ENCODE assay signal across 24 cellular contexts in the genomic region with DNA sequence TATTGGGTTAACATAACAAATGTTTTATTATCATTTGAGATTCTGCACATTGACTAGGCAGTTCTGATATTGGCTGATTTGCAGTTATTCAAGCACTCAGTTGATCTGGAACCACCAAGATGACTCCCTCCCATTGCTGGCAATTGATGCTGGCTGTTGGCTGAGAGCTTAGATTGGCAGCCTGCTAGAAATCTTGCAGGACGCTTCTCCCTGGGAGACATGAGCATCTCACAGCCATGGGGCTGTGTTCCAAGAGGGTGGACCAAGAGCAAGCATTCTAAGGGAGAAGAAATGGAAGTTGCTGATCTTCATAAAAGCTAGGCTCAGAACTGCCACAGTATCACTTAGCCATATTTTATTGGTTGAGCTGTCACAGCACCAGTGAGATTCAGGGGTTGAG.
DNase-seq lines count a peak whose midpoint lies in the region; ATAC-seq, FAIRE-seq and TF ChIP-seq lines count a peak whose summit lies in the region.
"Had no signal": no experiment of that assay in that cellular context is flagged by ENCODE, and none has a peak within 500 bp of the region (broad histone marks: within the 10 kb centered on the region; RNA-seq: fewer than 3 reads in every experiment).

No MANE protein-coding gene starts in this region.

- H3K79me2 ChIP-seq in H1 (ENCODE audit: control insufficient read depth in 1 of 2, insufficient read depth in 2 of 2, low read length in 2 of 2), result no peaks in the 10 kb centered on the region

- no peak overlapping the region for H2BK5ac ChIP-seq in H1 (ENCODE audit: low read depth, low read length)

- H2AFZ ChIP-seq in H1 (ENCODE audit: low read length), result no peak overlapping the region
- H2AFZ ChIP-seq: GM23338 had no signal

- peaks cover 1% of the 10 kb centered on the region for H3K9me3 Mint-ChIP-seq in activated CD8-positive, alpha-beta T cell treated with anti-CD3 and anti-CD28 coated beads for 36 hours
- H3K9me3 Mint-ChIP-seq: GM23338 had no signal

- no peak overlapping the region for H3K27ac ChIP-seq in H1 (ENCODE audit: low read depth, low read length)
- no peak overlapping the region for H3K27ac ChIP-seq in aorta (ENCODE audit: low read depth in 1 of 2, low read length in 2 of 2)
- H3K27ac ChIP-seq: RWPE1 had no signal

- no peak for TF ChIP-seq POLR2A in H1 (IDR thresholded peaks at IDR 0.05; ENCODE audit: control extremely low read depth in 1 of 2, low read depth in 2 of 2, low read length in 2 of 2)

- no peak overlapping the region for H4K5ac ChIP-seq in H1 (ENCODE audit: insufficient read length, low read depth, low read length)

- no peaks in the 10 kb centered on the region for H3K27me3 Mint-ChIP-seq in activated CD8-positive, alpha-beta T cell treated with anti-CD3 and anti-CD28 coated beads for 36 hours
- H3K27me3 Mint-ChIP-seq: B cell had no signal

- no peak overlapping the region for H3K18ac ChIP-seq in H1 (ENCODE audit: extremely low read depth, low read length)

- H2BK12ac ChIP-seq in H1 (ENCODE audit: low read depth, low read length), result peak overlapping the region; percentile 11; the same call in 1 of the 2 replicates

- H3K56ac ChIP-seq in H1 (replicated peaks; ENCODE audit: insufficient read length, low read depth, low read length), result no peak overlapping the region

- FAIRE-seq in H1 (lab: Jason Lieb, UNC), result no peak
- FAIRE-seq: A204.1, GM18507, HTR-8/SVneo had no signal

- no peak overlapping the region for H2BK15ac ChIP-seq in H1 (ENCODE audit: low read length)

- no peak for TF ChIP-seq RAD21 in H1 (IDR thresholded peaks at IDR 0.05 in 1 of 2, conservative IDR thresholded peaks at IDR 0.05 in 1 of 2; ENCODE audit: low read depth in 2 of 2, low read length in 2 of 2)

- no peak overlapping the region for H3K14ac ChIP-seq in H1 (ENCODE audit: insufficient read length)

- no peak for TF ChIP-seq EP300 in H1 (IDR thresholded peaks at IDR 0.05; ENCODE audit: borderline replicate concordance in 1 of 2, low read depth in 2 of 2, low read length in 2 of 2)

- no peaks in the 10 kb centered on the region for H3K23me2 ChIP-seq in H1 (ENCODE audit: low read depth, low read length)

- H3K9me3 ChIP-seq in H1 (ENCODE audit: insufficient read depth in 2 of 2, low read depth in 1 of 2, low read length in 1 of 2) (no peaks in the 10 kb centered on the region), aorta (ENCODE audit: control insufficient read depth, low read length) (no peaks in the 10 kb centered on the region)

- no peaks in the 10 kb centered on the region for H3K36me3 ChIP-seq in H1 (ENCODE audit: control insufficient read depth in 2 of 4, insufficient read depth in 4 of 4, low read length in 3 of 4)
- H3K36me3 ChIP-seq in aorta (ENCODE audit: control insufficient read depth in 1 of 2, insufficient read depth in 2 of 2, low read length in 1 of 2), result peaks cover 0 to 2% of the 10 kb centered on the region in 2 donors

- no peak overlapping the region for H2BK120ac ChIP-seq in H1 (replicated peaks; ENCODE audit: low read depth, low read length)

- no peak overlapping the region for H3K4me3 ChIP-seq in H1 (ENCODE audit: extremely low read depth in 1 of 4, insufficient read depth in 2 of 4, low read depth in 3 of 4, low read length in 4 of 4)
- no peak overlapping the region for H3K4me3 ChIP-seq in aorta (ENCODE audit: low read length in 2 of 2)
- H3K4me3 ChIP-seq: GM23338 had no signal

- H3K27ac Mint-ChIP-seq in activated CD8-positive, alpha-beta T cell treated with anti-CD3 and anti-CD28 coated beads for 36 hours, result no peak overlapping the region
- H3K27ac Mint-ChIP-seq: B cell, CD14-positive monocyte, GM23338 had no signal

- H4K8ac ChIP-seq in H1 (ENCODE audit: extremely low read depth, insufficient read depth, low read length), result no peak overlapping the region

- no peak overlapping the region for H2AK5ac ChIP-seq in H1 (ENCODE audit: low read depth, low read length)

- POLR2A ChIA-PET in H1 (lab: Charles Lee; ENCODE audit: partially characterized antibody), result no interaction called here
- POLR2A ChIA-PET in activated CD8-positive, alpha-beta T cell treated with anti-CD3 and anti-CD28 coated beads for 36 hours (lab: Charles Lee), result interaction anchor here (0.6 kb wide), 1 partner anchor 30 kb away, joined by 3 read pairs; no protein-coding TSS in a partner anchor

- CTCF ChIA-PET in H1 (lab: Charles Lee; ENCODE audit: partially characterized antibody), result interaction anchor here (1.0 to 1.4 kb wide), 2 partner anchors 9 to 49 kb away, joined by 3 to 9 read pairs; no protein-coding TSS in a partner anchor
- CTCF ChIA-PET in activated CD8-positive, alpha-beta T cell treated with anti-CD3 and anti-CD28 coated beads for 36 hours (lab: Charles Lee), result no interaction called here

- H3K4me2 ChIP-seq in H1 (ENCODE audit: insufficient read depth in 1 of 2, low read depth in 2 of 2, low read length in 2 of 2), result no peak overlapping the region
- H3K4me2 ChIP-seq: GM23338 had no signal

- H3K27me3 ChIP-seq in H1 (replicated peaks in 1 of 4; ENCODE audit: control insufficient read depth in 3 of 4, extremely low read depth in 1 of 4, insufficient read depth in 3 of 4, low read length in 3 of 4), result no peaks in the 10 kb centered on the region
- no peaks in the 10 kb centered on the region for H3K27me3 ChIP-seq in aorta (ENCODE audit: control insufficient read depth in 1 of 2, insufficient read depth in 2 of 2, low read length in 1 of 2)

- WGBS in H1 (ENCODE audit: extremely low coverage in 1 of 2, insufficient coverage in 1 of 2, insufficient read length in 1 of 2, insufficient replicate concordance in 2 of 2, low coverage in 1 of 2, low lambda C conversion rate in 2 of 2, missing lambda C conversion rate in 1 of 2), 2 experiments, result 89% methylated on average over 1 of the region's 1 CpG; no CpG with 5 or more reads in 1 of the 2 experiments
- 8 to 11% methylated on average over 1 of the region's 1 CpG for WGBS in aorta, 2 donors

- intact Hi-C loops in left ventricle myocardium superior (cut with micrococcal nuclease) (no loop called here), cardiac septum (cut with DNase I) (no loop called here), aorta (cut with DNase I) (no loop called here)
- intact Hi-C loops in activated CD8-positive, alpha-beta T cell treated with anti-CD3 and anti-CD28 coated beads for 36 hours (cut with micrococcal nuclease), result no loop called here

- H3K79me1 ChIP-seq in H1 (ENCODE audit: low read depth, low read length), result no peaks in the 10 kb centered on the region

- no peaks in the 10 kb centered on the region for H3K36me3 Mint-ChIP-seq in activated CD8-positive, alpha-beta T cell treated with anti-CD3 and anti-CD28 coated beads for 36 hours (ENCODE audit: low read depth)
- H3K36me3 Mint-ChIP-seq: CD14-positive monocyte had no signal

- no peaks in the 10 kb centered on the region for H3K4me1 ChIP-seq in H1 (replicated peaks in 1 of 4; ENCODE audit: control insufficient read depth in 3 of 4, insufficient read depth in 4 of 4, low read length in 3 of 4)
- H3K4me1 ChIP-seq in aorta (ENCODE audit: control insufficient read depth in 1 of 2, insufficient read depth in 2 of 2, low read length in 2 of 2), result peaks cover 0 to 5% of the 10 kb centered on the region in 2 donors

- no peak for ATAC-seq in left ventricle myocardium superior
- ATAC-seq in aorta (ENCODE audit: low FRiP score), result peak; percentile 19
- no peak for ATAC-seq in activated CD8-positive, alpha-beta T cell treated with anti-CD3 and anti-CD28 coated beads for 36 hours
- no peak for ATAC-seq in GM21717 (IDR thresholded peaks at IDR 0.05; ENCODE audit: unreplicated experiment)
- ATAC-seq: GM23338, HCT116 had no signal

- no peak overlapping the region for H4K91ac ChIP-seq in H1 (replicated peaks; ENCODE audit: insufficient read length, low read length)

- no peaks in the 10 kb centered on the region for H4K20me1 ChIP-seq in H1 (replicated peaks in 1 of 2; ENCODE audit: control insufficient read depth in 1 of 2, insufficient read depth in 2 of 2, low read length in 2 of 2)

- no peak overlapping the region for H3K9ac ChIP-seq in H1 (replicated peaks in 1 of 4; ENCODE audit: extremely low read depth in 1 of 4, low read depth in 3 of 4, low read length in 3 of 4)

- H2BK20ac ChIP-seq in H1 (ENCODE audit: low read length), result no peak overlapping the region

- H3K4me3 Mint-ChIP-seq in activated CD8-positive, alpha-beta T cell treated with anti-CD3 and anti-CD28 coated beads for 36 hours, result no peak overlapping the region
- H3K4me3 Mint-ChIP-seq: B cell, CD14-positive monocyte, GM23338 had no signal

- no peak overlapping the region for H3K23ac ChIP-seq in H1 (ENCODE audit: insufficient read length)

- TF ChIP-seq CTCF in H1 (IDR thresholded peaks at IDR 0.05; ENCODE audit: control extremely low read depth in 1 of 3, insufficient read depth in 1 of 3, low read depth in 1 of 3, low read length in 3 of 3), result no peak
- no peak for TF ChIP-seq CTCF in activated CD8-positive, alpha-beta T cell treated with anti-CD3 and anti-CD28 coated beads for 36 hours (IDR thresholded peaks at IDR 0.05)

- no peak overlapping the region for H3K4ac ChIP-seq in H1 (replicated peaks; ENCODE audit: insufficient read length, low read depth, low read length)

- no peaks in the 10 kb centered on the region for H3K4me1 Mint-ChIP-seq in activated CD8-positive, alpha-beta T cell treated with anti-CD3 and anti-CD28 coated beads for 36 hours (ENCODE audit: low read depth)
- H3K4me1 Mint-ChIP-seq: B cell, CD14-positive monocyte, GM23338 had no signal

- DNase-seq in left ventricle myocardium superior (peak; percentile 34), cardiac septum (ENCODE audit: low spot score) (no peak), H1 (ENCODE audit: low read depth in 1 of 2, low spot score in 2 of 2) (no peak), midbrain (lab: John Stamatoyannopoulos, UW) (peak; percentile 18), aorta (peak in 1 of 2 donors; percentile 50), NCI-H2227 (lab: John Stamatoyannopoulos, UW; ENCODE audit: unreplicated experiment) (no peak)
- no peak for DNase-seq in activated CD8-positive, alpha-beta T cell treated with anti-CD3 and anti-CD28 coated beads for 36 hours
- DNase-seq: GDM1, KG1, NCI-H1092, NCI-H1436, NCI-H187 treated with DMSO at 0.1 percent for 48 hours, NCI-H2107, NCI-H510A treated with DMSO at 0.1 percent for 48 hours, NCI-H748 treated with DMSO at 0.1 percent for 48 hours had no signal

TF ChIP-seq in H1, 55 proteins besides CTCF, POLR2A, EP300 and RAD21 (continues in another document):
- no peak for TF ChIP-seq YY1 (IDR thresholded peaks at IDR 0.05; ENCODE audit: low read depth, low read length)
- no peak for TF ChIP-seq RNF2 (IDR thresholded peaks at IDR 0.05; ENCODE audit: borderline replicate concordance, low read depth, low read length, missing control alignments, poor library complexity, severe bottlenecking)
- TF ChIP-seq CTBP2 (IDR thresholded peaks at IDR 0.05; ENCODE audit: borderline replicate concordance, insufficient read depth, insufficient read length, low read length), result no peak
- TF ChIP-seq TCF12 (IDR thresholded peaks at IDR 0.05; ENCODE audit: low read depth, low read length), result no peak
- no peak for TF ChIP-seq TEAD4 (IDR thresholded peaks at IDR 0.05; ENCODE audit: low read depth, low read length)
- TF ChIP-seq GABPA (IDR thresholded peaks at IDR 0.05; ENCODE audit: borderline replicate concordance, insufficient read depth, low read length), result no peak
- TF ChIP-seq RXRA (IDR thresholded peaks at IDR 0.05; ENCODE audit: insufficient read depth, low read depth, low read length), result no peak
- TF ChIP-seq TAF7 (optimal IDR thresholded peaks at IDR 0.05; ENCODE audit: borderline replicate concordance, low read depth, low read length), result no peak

Comparison
In these comparisons a context has a peak if more than half of its experiments do, and no peak if none do; other contexts are left out.
1. DNase-seq: peak in left ventricle myocardium superior (single experiment) and midbrain (single experiment); none in cardiac septum (single experiment), H1 (0 of 2), NCI-H2227 (single experiment) and activated CD8-positive, alpha-beta T cell treated with anti-CD3 and anti-CD28 coated beads for 36 hours (single experiment).